ENCODE assay signal across 7 cellular contexts in the genomic region with DNA sequence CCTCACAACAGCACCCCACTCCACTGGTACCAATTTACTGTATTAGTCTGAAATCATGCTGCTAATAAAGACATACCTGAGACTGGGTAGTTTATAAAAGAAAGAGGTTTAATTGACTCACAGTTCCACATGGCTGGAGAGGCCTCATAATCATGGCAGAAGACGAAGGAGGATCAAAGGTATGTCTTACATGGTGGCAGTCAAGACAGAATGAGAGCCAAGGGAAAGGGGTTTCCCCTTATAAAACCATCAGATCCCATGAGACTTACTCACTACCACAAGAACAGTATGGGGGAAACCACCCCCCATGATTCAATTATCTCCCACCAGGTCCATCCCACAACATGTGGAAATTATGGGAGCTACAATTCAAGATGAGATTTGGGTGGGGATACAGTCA. TPM values are rescaled to one million over a fixed set of nuclear protein-coding genes. Genes with fewer than 3 reads are reported as not detected.
"Had no signal": no experiment of that assay in that cellular context is flagged by ENCODE, and none has a peak within 500 bp of the region (broad histone marks: within the 10 kb centered on the region; RNA-seq: fewer than 3 reads in every experiment).

No MANE protein-coding gene starts in this region.

RNA-seq across cellular contexts. Expression of gene ARMC3, which starts 18.2 kb away (rescaled TPM):
- total RNA-seq: stomach, subcutaneous adipose tissue, thoracic aorta, transverse colon, upper lobe of right lung, ureter, vagina had no signal
